In genomic region chr7:44152971-44153947, GRCh38 we compare ENCODE assay signal across 1 cellular context.
TF ChIP-seq lines count a peak whose summit lies in the region.

No MANE protein-coding gene starts in this region.

TF ChIP-seq in WTC11, 78 proteins besides CTCF, POLR2A, EP300 and RAD21 (continued from another document):
- TF ChIP-seq, protein P1, sequence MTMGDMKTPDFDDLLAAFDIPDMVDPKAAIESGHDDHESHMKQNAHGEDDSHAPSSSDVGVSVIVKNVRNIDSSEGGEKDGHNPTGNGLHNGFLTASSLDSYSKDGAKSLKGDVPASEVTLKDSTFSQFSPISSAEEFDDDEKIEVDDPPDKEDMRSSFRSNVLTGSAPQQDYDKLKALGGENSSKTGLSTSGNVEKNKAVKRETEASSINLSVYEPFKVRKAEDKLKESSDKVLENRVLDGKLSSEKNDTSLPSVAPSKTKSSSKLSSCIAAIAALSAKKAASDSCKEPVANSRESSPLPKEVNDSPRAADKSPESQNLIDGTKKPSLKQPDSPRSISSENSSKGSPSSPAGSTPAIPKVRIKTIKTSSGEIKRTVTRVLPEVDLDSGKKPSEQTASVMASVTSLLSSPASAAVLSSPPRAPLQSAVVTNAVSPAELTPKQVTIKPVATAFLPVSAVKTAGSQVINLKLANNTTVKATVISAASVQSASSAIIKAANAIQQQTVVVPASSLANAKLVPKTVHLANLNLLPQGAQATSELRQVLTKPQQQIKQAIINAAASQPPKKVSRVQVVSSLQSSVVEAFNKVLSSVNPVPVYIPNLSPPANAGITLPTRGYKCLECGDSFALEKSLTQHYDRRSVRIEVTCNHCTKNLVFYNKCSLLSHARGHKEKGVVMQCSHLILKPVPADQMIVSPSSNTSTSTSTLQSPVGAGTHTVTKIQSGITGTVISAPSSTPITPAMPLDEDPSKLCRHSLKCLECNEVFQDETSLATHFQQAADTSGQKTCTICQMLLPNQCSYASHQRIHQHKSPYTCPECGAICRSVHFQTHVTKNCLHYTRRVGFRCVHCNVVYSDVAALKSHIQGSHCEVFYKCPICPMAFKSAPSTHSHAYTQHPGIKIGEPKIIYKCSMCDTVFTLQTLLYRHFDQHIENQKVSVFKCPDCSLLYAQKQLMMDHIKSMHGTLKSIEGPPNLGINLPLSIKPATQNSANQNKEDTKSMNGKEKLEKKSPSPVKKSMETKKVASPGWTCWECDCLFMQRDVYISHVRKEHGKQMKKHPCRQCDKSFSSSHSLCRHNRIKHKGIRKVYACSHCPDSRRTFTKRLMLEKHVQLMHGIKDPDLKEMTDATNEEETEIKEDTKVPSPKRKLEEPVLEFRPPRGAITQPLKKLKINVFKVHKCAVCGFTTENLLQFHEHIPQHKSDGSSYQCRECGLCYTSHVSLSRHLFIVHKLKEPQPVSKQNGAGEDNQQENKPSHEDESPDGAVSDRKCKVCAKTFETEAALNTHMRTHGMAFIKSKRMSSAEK (CRISPR knock-in tag; IDR thresholded peaks at IDR 0.05; ENCODE audit: borderline replicate concordance) = no peak
- no peak for TF ChIP-seq ZNF416 (CRISPR knock-in tag; IDR thresholded peaks at IDR 0.05)
- TF ChIP-seq, protein P2, sequence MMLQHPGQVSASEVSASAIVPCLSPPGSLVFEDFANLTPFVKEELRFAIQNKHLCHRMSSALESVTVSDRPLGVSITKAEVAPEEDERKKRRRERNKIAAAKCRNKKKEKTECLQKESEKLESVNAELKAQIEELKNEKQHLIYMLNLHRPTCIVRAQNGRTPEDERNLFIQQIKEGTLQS (CRISPR knock-in tag; conservative IDR thresholded peaks at IDR 0.05) = no peak
- no peak for TF ChIP-seq E2F1 (CRISPR knock-in tag; IDR thresholded peaks at IDR 0.05)
- no peak for TF ChIP-seq ZNF281 (CRISPR knock-in tag; IDR thresholded peaks at IDR 0.05)
- TF ChIP-seq HMGXB4 (CRISPR knock-in tag; IDR thresholded peaks at IDR 0.05) = no peak
- TF ChIP-seq ZBTB21 (CRISPR knock-in tag; IDR thresholded peaks at IDR 0.05; ENCODE audit: borderline replicate concordance) = no peak
- no peak for TF ChIP-seq SMAD4 (CRISPR knock-in tag; IDR thresholded peaks at IDR 0.05)
- TF ChIP-seq EMX1 (CRISPR knock-in tag; IDR thresholded peaks at IDR 0.05) = no peak
- TF ChIP-seq PRDM15 (CRISPR knock-in tag; IDR thresholded peaks at IDR 0.05) = no peak
- no peak for TF ChIP-seq JAZF1 (CRISPR knock-in tag; IDR thresholded peaks at IDR 0.05)
- no peak for TF ChIP-seq ATF6 (CRISPR knock-in tag; IDR thresholded peaks at IDR 0.05)
- no peak for TF ChIP-seq MXD4 (CRISPR knock-in tag; IDR thresholded peaks at IDR 0.05; ENCODE audit: borderline replicate concordance)
- TF ChIP-seq, protein P3, sequence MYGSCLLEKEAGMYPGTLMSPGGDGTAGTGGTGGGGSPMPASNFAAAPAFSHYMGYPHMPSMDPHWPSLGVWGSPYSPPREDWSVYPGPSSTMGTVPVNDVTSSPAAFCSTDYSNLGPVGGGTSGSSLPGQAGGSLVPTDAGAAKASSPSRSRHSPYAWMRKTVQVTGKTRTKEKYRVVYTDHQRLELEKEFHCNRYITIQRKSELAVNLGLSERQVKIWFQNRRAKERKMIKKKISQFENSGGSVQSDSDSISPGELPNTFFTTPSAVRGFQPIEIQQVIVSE (CRISPR knock-in tag; IDR thresholded peaks at IDR 0.05; ENCODE audit: borderline replicate concordance) = no peak
- no peak for TF ChIP-seq ZNF671 (CRISPR knock-in tag; IDR thresholded peaks at IDR 0.05)
- no peak for TF ChIP-seq AR (CRISPR knock-in tag; IDR thresholded peaks at IDR 0.05)
- TF ChIP-seq, protein P4, sequence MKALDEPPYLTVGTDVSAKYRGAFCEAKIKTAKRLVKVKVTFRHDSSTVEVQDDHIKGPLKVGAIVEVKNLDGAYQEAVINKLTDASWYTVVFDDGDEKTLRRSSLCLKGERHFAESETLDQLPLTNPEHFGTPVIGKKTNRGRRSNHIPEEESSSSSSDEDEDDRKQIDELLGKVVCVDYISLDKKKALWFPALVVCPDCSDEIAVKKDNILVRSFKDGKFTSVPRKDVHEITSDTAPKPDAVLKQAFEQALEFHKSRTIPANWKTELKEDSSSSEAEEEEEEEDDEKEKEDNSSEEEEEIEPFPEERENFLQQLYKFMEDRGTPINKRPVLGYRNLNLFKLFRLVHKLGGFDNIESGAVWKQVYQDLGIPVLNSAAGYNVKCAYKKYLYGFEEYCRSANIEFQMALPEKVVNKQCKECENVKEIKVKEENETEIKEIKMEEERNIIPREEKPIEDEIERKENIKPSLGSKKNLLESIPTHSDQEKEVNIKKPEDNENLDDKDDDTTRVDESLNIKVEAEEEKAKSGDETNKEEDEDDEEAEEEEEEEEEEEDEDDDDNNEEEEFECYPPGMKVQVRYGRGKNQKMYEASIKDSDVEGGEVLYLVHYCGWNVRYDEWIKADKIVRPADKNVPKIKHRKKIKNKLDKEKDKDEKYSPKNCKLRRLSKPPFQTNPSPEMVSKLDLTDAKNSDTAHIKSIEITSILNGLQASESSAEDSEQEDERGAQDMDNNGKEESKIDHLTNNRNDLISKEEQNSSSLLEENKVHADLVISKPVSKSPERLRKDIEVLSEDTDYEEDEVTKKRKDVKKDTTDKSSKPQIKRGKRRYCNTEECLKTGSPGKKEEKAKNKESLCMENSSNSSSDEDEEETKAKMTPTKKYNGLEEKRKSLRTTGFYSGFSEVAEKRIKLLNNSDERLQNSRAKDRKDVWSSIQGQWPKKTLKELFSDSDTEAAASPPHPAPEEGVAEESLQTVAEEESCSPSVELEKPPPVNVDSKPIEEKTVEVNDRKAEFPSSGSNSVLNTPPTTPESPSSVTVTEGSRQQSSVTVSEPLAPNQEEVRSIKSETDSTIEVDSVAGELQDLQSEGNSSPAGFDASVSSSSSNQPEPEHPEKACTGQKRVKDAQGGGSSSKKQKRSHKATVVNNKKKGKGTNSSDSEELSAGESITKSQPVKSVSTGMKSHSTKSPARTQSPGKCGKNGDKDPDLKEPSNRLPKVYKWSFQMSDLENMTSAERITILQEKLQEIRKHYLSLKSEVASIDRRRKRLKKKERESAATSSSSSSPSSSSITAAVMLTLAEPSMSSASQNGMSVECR (CRISPR knock-in tag; IDR thresholded peaks at IDR 0.05; ENCODE audit: borderline replicate concordance) = no peak
